Comparison of ENCODE assay signal across 27 cellular contexts in the genomic region with DNA sequence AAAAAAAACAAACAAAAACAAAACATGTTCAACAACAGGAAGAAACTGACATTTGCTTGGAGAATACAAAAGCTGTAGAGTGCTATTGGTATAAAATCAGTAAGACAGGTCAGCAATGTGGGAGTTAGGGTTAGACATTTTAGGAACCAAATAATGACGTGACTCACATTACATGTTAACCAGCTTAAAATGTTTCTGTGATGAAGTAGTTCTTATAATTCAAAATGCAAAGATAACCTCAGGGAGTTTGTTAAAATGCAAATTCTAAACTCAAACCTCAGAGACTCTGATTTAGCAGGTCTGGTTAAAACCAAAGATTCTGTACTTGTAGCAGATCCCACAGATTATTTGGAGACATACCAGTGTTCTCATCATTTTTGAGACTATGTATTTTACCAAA.
DNase-seq lines count a peak whose midpoint lies in the region; ATAC-seq and TF ChIP-seq lines count a peak whose summit lies in the region.
"Had no signal": no experiment of that assay in that cellular context is flagged by ENCODE, and none has a peak within 500 bp of the region (broad histone marks: within the 10 kb centered on the region; RNA-seq: fewer than 3 reads in every experiment).

No MANE protein-coding gene starts in this region.

- CTCF ChIA-PET in BJ (lab: Yijun Ruan, JAX), result no interaction called here

- no peak for ATAC-seq in GM18517 (IDR thresholded peaks at IDR 0.05; ENCODE audit: unreplicated experiment)
- ATAC-seq: left lung; naive thymus-derived CD4-positive, alpha-beta T cell; stimulated activated memory B cell treated with anti-CD40 and anti-IgM and Interleukin-4, amounts not matched to agents 10 μg/mL and 1 μg/mL and 100 μg/mL, for 72 hours had no signal

- H3K27me3 Mint-ChIP-seq in mesothelial cell of epicardium (ENCODE audit: low read depth), result no peaks in the 10 kb centered on the region
- H3K27me3 Mint-ChIP-seq: naive thymus-derived CD4-positive, alpha-beta T cell; stimulated activated memory B cell treated with anti-CD40 and anti-IgM and Interleukin-4, amounts not matched to agents 10 μg/mL and 1 μg/mL and 100 μg/mL, for 72 hours had no signal

- H3K4me3 ChIP-seq in BJ (ENCODE audit: low read depth, low read length) (no peak overlapping the region), cardiac fibroblast (replicated peaks in 1 of 2; ENCODE audit: low read depth in 2 of 2, low read length in 2 of 2) (no peak overlapping the region), right atrium auricular region (no peak overlapping the region)
- H3K4me3 ChIP-seq: left lung, Peyer's patch had no signal

- peaks cover 13% of the 10 kb centered on the region for H3K9me3 Mint-ChIP-seq in mesothelial cell of epicardium
- H3K9me3 Mint-ChIP-seq: stimulated activated memory B cell treated with anti-CD40 and anti-IgM and Interleukin-4, amounts not matched to agents 10 μg/mL and 1 μg/mL and 100 μg/mL, for 72 hours had no signal

- H3K9me3 ChIP-seq in right atrium auricular region, result no peaks in the 10 kb centered on the region
- H3K9me3 ChIP-seq: Peyer's patch had no signal

- H3K27ac ChIP-seq in right atrium auricular region, result no peak overlapping the region
- H3K27ac ChIP-seq: C4-2B, left lung, Peyer's patch had no signal

- DNase-seq in BJ (ENCODE audit: low read depth) (peak; percentile 22), M059J (ENCODE audit: low read depth) (peak; percentile 56), cardiac fibroblast (ENCODE audit: low read depth in 2 of 2) (peak; percentile 3 to 44), mesothelial cell of epicardium (ENCODE audit: low spot score in 2 of 2, unreplicated experiment in 2 of 2) (no peak), anterior cingulate cortex (lab: John Stamatoyannopoulos, UW) (no peak), NCI-H1417 treated with DMSO at 0.1 percent for 48 hours (lab: John Stamatoyannopoulos, UW) (no peak), right atrium auricular region (ENCODE audit: low spot score) (no peak)
- DNase-seq: ACHN; activated CD4-positive, CD25-positive, alpha-beta regulatory T cell treated with anti-CD3 and anti-CD28 coated beads, Interleukin-2, amount 50 U/mL, for 72 hours; activated gamma-delta T cell; activated T-cell treated with anti-CD3 and anti-CD28 coated beads, Interleukin-2, amount 50 U/mL, for 1 hour; amygdala; Calu3; foreskin melanocyte; Karpas-422; left lung; naive thymus-derived CD4-positive, alpha-beta T cell; NCI-H1694 treated with DMSO at 0.1 percent for 48 hours; NCI-H2171; NCI-H526 treated with DMSO at 0.1 percent for 48 hours; occipital lobe; Peyer's patch; stimulated activated CD4-positive, alpha-beta T cell treated with anti-CD3 and anti-CD28 coated beads, Interleukin-4, amount 100 ng/mL, for 1 hour; T-helper 1 cell had no signal

- POLR2A ChIA-PET in BJ (lab: Charles Lee), result no interaction called here

- H3K27me3 ChIP-seq in BJ (ENCODE audit: control insufficient read depth, insufficient read depth, low read length), result no peaks in the 10 kb centered on the region
- no peaks in the 10 kb centered on the region for H3K27me3 ChIP-seq in right atrium auricular region
- H3K27me3 ChIP-seq: left lung, Peyer's patch had no signal

- H3K27ac Mint-ChIP-seq in mesothelial cell of epicardium, result peak overlapping the region; percentile 47
- H3K27ac Mint-ChIP-seq: naive thymus-derived CD4-positive, alpha-beta T cell; stimulated activated memory B cell treated with anti-CD40 and anti-IgM and Interleukin-4, amounts not matched to agents 10 μg/mL and 1 μg/mL and 100 μg/mL, for 72 hours had no signal

- H3K4me3 Mint-ChIP-seq in mesothelial cell of epicardium, result no peak overlapping the region
- H3K4me3 Mint-ChIP-seq: naive thymus-derived CD4-positive, alpha-beta T cell; stimulated activated memory B cell treated with anti-CD40 and anti-IgM and Interleukin-4, amounts not matched to agents 10 μg/mL and 1 μg/mL and 100 μg/mL, for 72 hours had no signal

- H3K4me1 ChIP-seq in right atrium auricular region, result no peaks in the 10 kb centered on the region
- H3K4me1 ChIP-seq: left lung, Peyer's patch had no signal

- H3K36me3 ChIP-seq in BJ (ENCODE audit: control insufficient read depth, insufficient read depth, low read length), result no peaks in the 10 kb centered on the region
- H3K36me3 ChIP-seq in right atrium auricular region, result no peaks in the 10 kb centered on the region
- H3K36me3 ChIP-seq: left lung, Peyer's patch had no signal

- H3K36me3 Mint-ChIP-seq in mesothelial cell of epicardium, result peaks cover 3% of the 10 kb centered on the region
- H3K36me3 Mint-ChIP-seq: naive thymus-derived CD4-positive, alpha-beta T cell; stimulated activated memory B cell treated with anti-CD40 and anti-IgM and Interleukin-4, amounts not matched to agents 10 μg/mL and 1 μg/mL and 100 μg/mL, for 72 hours had no signal

- TF ChIP-seq CTCF in BJ (IDR thresholded peaks at IDR 0.05; ENCODE audit: insufficient read depth, low read depth, low read length) (no peak), cardiac fibroblast (IDR thresholded peaks at IDR 0.05; ENCODE audit: low read depth, low read length) (no peak), mesothelial cell of epicardium (IDR thresholded peaks at IDR 0.05; ENCODE audit: unreplicated experiment) (no peak), right atrium auricular region (IDR thresholded peaks at IDR 0.05) (no peak)

- H3K4me1 Mint-ChIP-seq in mesothelial cell of epicardium, result peaks cover 22% of the 10 kb centered on the region
- H3K4me1 Mint-ChIP-seq: naive thymus-derived CD4-positive, alpha-beta T cell; stimulated activated memory B cell treated with anti-CD40 and anti-IgM and Interleukin-4, amounts not matched to agents 10 μg/mL and 1 μg/mL and 100 μg/mL, for 72 hours had no signal

Comparison
In these comparisons a context has a peak if more than half of its experiments do, and no peak if none do; other contexts are left out.
1. DNase-seq: peak in BJ (single experiment), M059J (single experiment) and cardiac fibroblast (2 of 2); none in mesothelial cell of epicardium (0 of 2), anterior cingulate cortex (0 of 58), NCI-H1417 treated with DMSO at 0.1 percent for 48 hours (single experiment) and right atrium auricular region (single experiment).